ENCODE assay signal across 30 cellular contexts in the genomic region with DNA sequence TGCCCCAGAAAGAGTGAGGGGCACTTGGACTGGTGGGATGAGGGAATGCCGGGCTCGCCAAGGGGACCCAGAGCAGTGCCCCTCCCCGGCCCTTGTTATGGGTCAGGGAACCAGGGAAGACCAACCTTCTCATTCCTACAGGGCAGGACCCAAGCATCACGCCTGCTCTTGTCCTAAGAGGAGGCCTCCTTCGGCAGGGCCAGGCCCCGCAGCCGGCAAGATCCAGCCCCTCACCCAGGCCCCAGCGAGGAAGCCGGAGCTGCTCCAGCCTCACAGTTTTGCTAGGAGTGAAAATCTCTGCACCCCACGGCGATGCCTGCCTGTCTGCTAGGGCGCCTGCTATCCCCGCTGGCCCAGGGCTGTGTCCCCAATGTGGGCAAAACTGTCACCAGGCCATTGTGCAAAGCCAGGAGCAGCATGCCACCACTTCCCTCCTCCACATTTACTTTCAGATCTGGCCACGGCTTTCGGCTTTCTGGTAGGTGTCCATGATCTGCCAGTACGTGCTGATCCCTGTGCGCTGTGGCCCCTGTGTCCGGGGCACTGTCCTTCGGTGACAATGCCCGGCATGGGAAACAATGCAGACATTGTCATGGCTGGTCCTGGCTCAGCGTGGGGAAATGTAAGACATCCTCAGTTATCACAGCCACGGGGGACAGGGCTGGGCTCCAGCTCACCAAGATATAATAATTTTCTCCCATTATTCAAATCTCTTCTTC. TPM values are rescaled to one million over a fixed set of nuclear protein-coding genes. Genes with fewer than 3 reads are reported as not detected.
DNase-seq lines count a peak whose midpoint lies in the region; ATAC-seq, FAIRE-seq and TF ChIP-seq lines count a peak whose summit lies in the region.
"Had no signal": no experiment of that assay in that cellular context is flagged by ENCODE, and none has a peak within 500 bp of the region (broad histone marks: within the 10 kb centered on the region; RNA-seq: fewer than 3 reads in every experiment).

No MANE protein-coding gene starts in this region.

- H3K4me1 ChIP-seq in HepG2 (ENCODE audit: insufficient read depth, low read length), result no peaks in the 10 kb centered on the region
- no peaks in the 10 kb centered on the region for H3K4me1 ChIP-seq in esophagus muscularis mucosa
- H3K4me1 ChIP-seq: adrenal gland, heart right ventricle, pancreas, suprapubic skin had no signal

- TF ChIP-seq RAD21 in HepG2 (CRISPR knock-in tag; IDR thresholded peaks at IDR 0.05), result no peak

- H3K36me3 Mint-ChIP-seq in CD14-positive monocyte, result no peaks in the 10 kb centered on the region

- H3K36me3 ChIP-seq in HepG2 (replicated peaks in 1 of 2; ENCODE audit: control insufficient read depth in 1 of 2, insufficient read depth in 2 of 2, low read length in 2 of 2), result no peaks in the 10 kb centered on the region
- H3K36me3 ChIP-seq in esophagus muscularis mucosa, result no peaks in the 10 kb centered on the region
- H3K36me3 ChIP-seq: adrenal gland, heart right ventricle, MG63, pancreas, suprapubic skin had no signal

- no peak overlapping the region for H3K9ac ChIP-seq in HepG2 (ENCODE audit: insufficient read depth, low read depth, low read length)

- no peak for FAIRE-seq in HepG2 (lab: Jason Lieb, UNC)
- FAIRE-seq: bronchial epithelial cell, GM18507, H54, pancreas had no signal

- H3K9me3 ChIP-seq in HepG2 (ENCODE audit: low read length) (no peaks in the 10 kb centered on the region), esophagus muscularis mucosa (no peaks in the 10 kb centered on the region)
- H3K9me3 ChIP-seq: adrenal gland, heart right ventricle, MG63, pancreas, suprapubic skin had no signal

- TF ChIP-seq CTCF in CD14-positive monocyte (IDR thresholded peaks at IDR 0.05), result no peak
- no peak for TF ChIP-seq CTCF in HepG2 (CRISPR knock-in tag; IDR thresholded peaks at IDR 0.05)
- TF ChIP-seq CTCF in esophagus muscularis mucosa (IDR thresholded peaks at IDR 0.05), result no peak

- no TSS peak for BruUV-seq in HepG2 (replicated peaks; lab: Mats Ljungman, UMichigan)

- peaks cover 4 to 8% (median 6%) of the 10 kb centered on the region in 3 donors for H3K27me3 Mint-ChIP-seq in CD14-positive monocyte (ENCODE audit: low read depth in 3 of 3)
- H3K27me3 Mint-ChIP-seq: T-helper 17 cell had no signal

- H4K20me1 ChIP-seq in HepG2 (ENCODE audit: insufficient read depth, low read length), result no peaks in the 10 kb centered on the region

- H3K27ac ChIP-seq in angular gyrus (ENCODE audit: low read depth, low read length), result peak overlapping the region; percentile 81
- H3K27ac ChIP-seq in HepG2 (ENCODE audit: extremely low read length, insufficient read depth, low read length), result no peak overlapping the region
- H3K27ac ChIP-seq in esophagus muscularis mucosa (replicated peaks in 1 of 4), result no peak overlapping the region
- H3K27ac ChIP-seq: adrenal gland, C4-2B, heart right ventricle, pancreas, SK-N-MC, suprapubic skin had no signal

- CTCF ChIA-PET in HepG2 (lab: Yijun Ruan, JAX; ENCODE audit: low intra/inter-chr PET ratio, low total read pairs), result no interaction called here

- DNase-seq in CD14-positive monocyte (ENCODE audit: low spot score) (peak; percentile 25), HepG2 (ENCODE audit: low spot score) (no peak), posterior cingulate gyrus (peak in 6 of 10 donors; percentile 55 to 95 (median 66)), esophagus muscularis mucosa (ENCODE audit: extremely low spot score) (no peak), NCI-H1694 treated with DMSO at 0.1 percent for 48 hours (lab: John Stamatoyannopoulos, UW) (no peak), kidney tubule cell (ENCODE audit: low spot score) (no peak)
- DNase-seq in stimulated activated CD4-positive, alpha-beta T cell treated with anti-CD3 and anti-CD28 coated beads, Interleukin-2, amount 100 ng/mL, for 24 hours, result no peak
- DNase-seq: activated CD4-positive, alpha-beta T cell treated with anti-CD3 and anti-CD28 coated beads, Interleukin-2, amount 50 U/mL, for 48 hours; activated CD8-positive, alpha-beta memory T cell treated with anti-CD3 and anti-CD28 coated beads, Interleukin-2, amount 50 U/mL, for 48 hours; activated gamma-delta T cell treated with Interleukin-2 at 50 U/mL for 16 hours; adrenal gland; DMS153; GDM1; heart right ventricle; MG63; NCI-H146; NCI-H2171; NCI-H526 treated with DMSO at 0.1 percent for 48 hours; T-helper 17 cell had no signal

- peak overlapping the region; percentile 23; the same call in 1 of the 2 replicates for H3K4me2 ChIP-seq in HepG2 (ENCODE audit: low read depth, low read length)

- 2% methylated on average over 11 of the region's 22 CpGs for whole genome bisulfite sequencing in HepG2 (ENCODE audit: low lambda C conversion rate)
- 89% methylated on average over 19 of the region's 22 CpGs for WGBS in esophagus muscularis mucosa

- H3K9me3 Mint-ChIP-seq in CD14-positive monocyte, result no peaks in the 10 kb centered on the region

- no peaks in the 10 kb centered on the region for H3K79me2 ChIP-seq in HepG2 (ENCODE audit: insufficient read depth, low read length)

- TF ChIP-seq EP300 in HepG2 (IDR thresholded peaks at IDR 0.05; ENCODE audit: low read depth in 2 of 2, low read length in 2 of 2), result no peak
- TF ChIP-seq EP300 in HepG2 (CRISPR knock-in tag; IDR thresholded peaks at IDR 0.05; ENCODE audit: borderline replicate concordance), result no peak
- TF ChIP-seq EP300 in esophagus muscularis mucosa (IDR thresholded peaks at IDR 0.05), result no peak

- no peak overlapping the region for H2AFZ ChIP-seq in HepG2 (ENCODE audit: low read length)

- no peaks in the 10 kb centered on the region for H3K4me1 Mint-ChIP-seq in CD14-positive monocyte

- no peak overlapping the region for H3K4me3 Mint-ChIP-seq in CD14-positive monocyte
- H3K4me3 Mint-ChIP-seq: T-helper 17 cell had no signal

- ATAC-seq in HepG2, result peak; percentile 37; the same call in 2 of the 3 replicates
- ATAC-seq: T-helper 17 cell had no signal

- intact Hi-C loops in CD14-positive monocyte (cut with micrococcal nuclease) (no loop called here), HepG2 (cut with micrococcal nuclease; ENCODE audit: unreplicated experiment) (no loop called here), posterior cingulate gyrus (cut with DNase I) (no loop called here), esophagus muscularis mucosa (cut with DNase I) (no loop called here)

- no peak overlapping the region for H3K27ac Mint-ChIP-seq in CD14-positive monocyte
- H3K27ac Mint-ChIP-seq: T-helper 17 cell had no signal

- POLR2A ChIA-PET in HepG2 (lab: Yijun Ruan, JAX), result no interaction called here

- TF ChIP-seq POLR2A in HepG2 (IDR thresholded peaks at IDR 0.05; ENCODE audit: insufficient read depth in 1 of 2, low read depth in 2 of 2, low read length in 2 of 2) (no peak), esophagus muscularis mucosa (IDR thresholded peaks at IDR 0.05; ENCODE audit: low read depth) (no peak)

- H3K27me3 ChIP-seq in HepG2 (ENCODE audit: control insufficient read depth in 1 of 2, insufficient read depth in 2 of 2, low read length in 2 of 2) (peaks cover 13 to 78% of the 10 kb centered on the region in 2 experiments), esophagus muscularis mucosa (peaks cover 0 to 82% (median 6%) of the 10 kb centered on the region in 4 donors)
- H3K27me3 ChIP-seq: pancreas had no signal

- in situ Hi-C loops in HepG2 (cut with HindIII; ENCODE audit: extremely low pct_ligation_motif_present, low pct_unique_long_range_greater_than_20kb), result no loop called here

- H3K4me3 ChIP-seq in HepG2 (replicated peaks in 1 of 3; ENCODE audit: insufficient read depth in 1 of 3, low read depth in 2 of 3, low read length in 3 of 3) (no peak overlapping the region), esophagus muscularis mucosa (no peak overlapping the region)
- H3K4me3 ChIP-seq: adrenal gland, heart right ventricle, lung, MG63, pancreas, SK-N-MC, suprapubic skin had no signal

RNA-seq across cellular contexts. Expression of gene ACTRT2, which starts 9.6 kb away (rescaled TPM):
- polyA plus RNA-seq in CD14-positive monocyte (not detected), HepG2 (2011; rRNA removed) (not detected in 2 replicates)
- total RNA-seq in HepG2 (2016; rRNA removed; fragmentation: Illumina TruSeq; extraction: Trizol) (not detected in 2 replicates), esophagus muscularis mucosa (not detected)
- not detected in 2 replicates for total RNA-seq in HepG2 (2016; cell fraction: cytosol; rRNA removed; fragmentation: Illumina TruSeq; extraction: Trizol; ENCODE audit: low read depth)
- not detected in 2 replicates for total RNA-seq in HepG2 (2016; cell fraction: insoluble cytoplasmic fraction; rRNA removed; fragmentation: Illumina TruSeq; extraction: Trizol)
- total RNA-seq in HepG2 (2016; cell fraction: membrane; rRNA removed; fragmentation: Illumina TruSeq; extraction: Trizol), result not detected in 2 replicates
- not detected in 2 replicates for total RNA-seq in HepG2 (2016; cell fraction: nucleus; rRNA removed; fragmentation: Illumina TruSeq; extraction: Trizol)
- polyA plus RNA-seq in HepG2 (2011; cell fraction: cytosol; rRNA removed), result not detected in 2 replicates
- polyA plus RNA-seq in HepG2 (2011; cell fraction: nucleus; rRNA removed), result not detected in 2 replicates
- not detected in 2 replicates for polyA plus RNA-seq in HepG2 (2012)
- polyA plus RNA-seq in HepG2 (2016; cell fraction: cytosol; fragmentation: Illumina TruSeq; extraction: Trizol; ENCODE audit: low read depth), result not detected in 2 replicates
- polyA plus RNA-seq in HepG2 (2016; cell fraction: insoluble cytoplasmic fraction; fragmentation: Illumina TruSeq; extraction: Trizol; ENCODE audit: low read depth), result not detected in 2 replicates
- not detected in 2 replicates for polyA plus RNA-seq in HepG2 (2016; cell fraction: membrane; fragmentation: Illumina TruSeq; extraction: Trizol; ENCODE audit: low read depth)
- not detected in 2 replicates for polyA plus RNA-seq in HepG2 (2016; cell fraction: nucleus; fragmentation: Illumina TruSeq; extraction: Trizol; ENCODE audit: insufficient read depth, low read depth)
- polyA minus RNA-seq in HepG2 (2011; rRNA and poly(A)+ RNA removed; ENCODE audit: low replicate concordance), result not detected in 2 replicates
- polyA minus RNA-seq in HepG2 (2011; cell fraction: cytosol; rRNA and poly(A)+ RNA removed), result not detected in 2 replicates
- not detected in 2 replicates for polyA minus RNA-seq in HepG2 (2011; cell fraction: nucleus; rRNA and poly(A)+ RNA removed)
- total RNA-seq: adrenal gland, bronchial epithelial cell, heart right ventricle, lung, pancreas, RPMI7951, sciatic nerve, suprapubic skin, T-helper 17 cell had no signal
- polyA plus RNA-seq: adrenal gland, heart right ventricle, lung, pancreas had no signal

RNA-seq across cellular contexts. Expression of gene PRDM16, which starts 38.2 kb away (rescaled TPM):
- polyA plus RNA-seq in CD14-positive monocyte (not detected), HepG2 (2011; rRNA removed) (0.81 and 1.5 TPM in 2 replicates)
- total RNA-seq in HepG2 (2016; rRNA removed; fragmentation: Illumina TruSeq; extraction: Trizol) (0.13 and 0.15 TPM in 2 replicates), esophagus muscularis mucosa (1 to 10 TPM; 1.2 to 4.4 (median 2.2) TPM)
- total RNA-seq in HepG2 (2016; cell fraction: cytosol; rRNA removed; fragmentation: Illumina TruSeq; extraction: Trizol; ENCODE audit: low read depth), result under 0.01 and 0.35 TPM in 2 replicates
- 0.21 and 0.24 TPM in 2 replicates for total RNA-seq in HepG2 (2016; cell fraction: insoluble cytoplasmic fraction; rRNA removed; fragmentation: Illumina TruSeq; extraction: Trizol)
- total RNA-seq in HepG2 (2016; cell fraction: membrane; rRNA removed; fragmentation: Illumina TruSeq; extraction: Trizol), result 0.19 and 0.24 TPM in 2 replicates
- 0.12 and 1.1 TPM in 2 replicates for total RNA-seq in HepG2 (2016; cell fraction: nucleus; rRNA removed; fragmentation: Illumina TruSeq; extraction: Trizol)
- polyA plus RNA-seq in HepG2 (2011; cell fraction: cytosol; rRNA removed), result 0.96 and 1.0 TPM in 2 replicates
- 5.9 and 6.8 TPM in 2 replicates for polyA plus RNA-seq in HepG2 (2011; cell fraction: nucleus; rRNA removed)
- 1.7 and 1.8 TPM in 2 replicates for polyA plus RNA-seq in HepG2 (2012)
- polyA plus RNA-seq in HepG2 (2016; cell fraction: cytosol; fragmentation: Illumina TruSeq; extraction: Trizol; ENCODE audit: low read depth), result not detected in 2 replicates
- 0.15 and 0.46 TPM in 2 replicates for polyA plus RNA-seq in HepG2 (2016; cell fraction: insoluble cytoplasmic fraction; fragmentation: Illumina TruSeq; extraction: Trizol; ENCODE audit: low read depth)
- 0.13 TPM in 1 of 2 replicates, not detected in the other for polyA plus RNA-seq in HepG2 (2016; cell fraction: membrane; fragmentation: Illumina TruSeq; extraction: Trizol; ENCODE audit: low read depth)
- 0.34 and 0.47 TPM in 2 replicates for polyA plus RNA-seq in HepG2 (2016; cell fraction: nucleus; fragmentation: Illumina TruSeq; extraction: Trizol; ENCODE audit: insufficient read depth, low read depth)
- polyA minus RNA-seq in HepG2 (2011; rRNA and poly(A)+ RNA removed; ENCODE audit: low replicate concordance), result 0.40 TPM in 1 of 2 replicates, not detected in the other
- polyA minus RNA-seq in HepG2 (2011; cell fraction: cytosol; rRNA and poly(A)+ RNA removed), result 0.79 and 1.1 TPM in 2 replicates
- 2.1 and 2.4 TPM in 2 replicates for polyA minus RNA-seq in HepG2 (2011; cell fraction: nucleus; rRNA and poly(A)+ RNA removed)
- total RNA-seq: RPMI7951, T-helper 17 cell had no signal

Comparison
In these comparisons a context has a peak if more than half of its experiments do, and no peak if none do; other contexts are left out.
1. DNase-seq: peak in CD14-positive monocyte (single experiment) and posterior cingulate gyrus (6 of 10); none in HepG2 (single experiment), esophagus muscularis mucosa (single experiment), NCI-H1694 treated with DMSO at 0.1 percent for 48 hours (single experiment), stimulated activated CD4-positive, alpha-beta T cell treated with anti-CD3 and anti-CD28 coated beads, Interleukin-2, amount 100 ng/mL, for 24 hours (0 of 2) and kidney tubule cell (single experiment).